ENCODE assay signal across 13 cellular contexts in genomic region chr17:67442787-67443624, GRCh38.
A peak's percentile ranks its signal among the peaks of the same experiment; 100 is the strongest.
DNase-seq lines count a peak whose midpoint lies in the region; ATAC-seq, FAIRE-seq and TF ChIP-seq lines count a peak whose summit lies in the region.
"Had no signal": no experiment of that assay in that cellular context is flagged by ENCODE, and none has a peak within 500 bp of the region (broad histone marks: within the 10 kb centered on the region; RNA-seq: fewer than 3 reads in every experiment).

No MANE protein-coding gene starts in this region.

- intact Hi-C loops in mucosa of descending colon (cut with DNase I, micrococcal nuclease) = no loop called here

- in situ Hi-C loops in HAP-1 (cut with MboI; ENCODE audit: low sequenced_read_pairs) = no loop called here

- no peaks in the 10 kb centered on the region for H3K9me3 ChIP-seq in HAP-1
- H3K9me3 ChIP-seq in RWPE2 (ENCODE audit: severe bottlenecking) = no peaks in the 10 kb centered on the region
- no peaks in the 10 kb centered on the region for H3K9me3 ChIP-seq in mucosa of descending colon

- FAIRE-seq in HTR-8/SVneo (lab: Jason Lieb, UNC) = no peak

- H3K4me3 ChIP-seq in HAP-1 (no peak overlapping the region), RWPE2 (ENCODE audit: severe bottlenecking) (no peak overlapping the region), fibroblast of mammary gland (ENCODE audit: control insufficient read depth, low read depth, low read length) (no peak overlapping the region), mucosa of descending colon (no peak overlapping the region)
- H3K4me3 ChIP-seq: dorsolateral prefrontal cortex had no signal

- peak overlapping the region; percentile 2 for H3K27ac ChIP-seq in RWPE2 (ENCODE audit: poor library complexity, severe bottlenecking)

- peak; percentile 72 to 80 for DNase-seq in HAP-1 (ENCODE audit: low spot score in 2 of 2)
- no peak for DNase-seq in RWPE2 (ENCODE audit: low spot score)
- DNase-seq in fibroblast of mammary gland (ENCODE audit: low read depth) = peak; percentile 37
- peak; percentile 73 for DNase-seq in retina
- DNase-seq in HTR-8/SVneo (ENCODE audit: insufficient read length, low spot score) = no peak
- DNase-seq in mucosa of descending colon = no peak
- no peak for DNase-seq in SK-N-DZ (ENCODE audit: low spot score)
- DNase-seq in SKM-1 (lab: John Stamatoyannopoulos, UW; ENCODE audit: unreplicated experiment) = no peak
- DNase-seq: activated CD8-positive, alpha-beta memory T cell treated with anti-CD3 and anti-CD28 coated beads, Interleukin-2, amount 50 U/mL, for 48 hours; DMS79 treated with DMSO at 0.1 percent for 48 hours; dorsolateral prefrontal cortex; NCI-H2107; SHP77 treated with DMSO at 0.1 percent for 48 hours had no signal

- H3K27me3 ChIP-seq in HAP-1 (ENCODE audit: low read depth) = no peaks in the 10 kb centered on the region
- H3K27me3 ChIP-seq in RWPE2 (ENCODE audit: insufficient read depth, poor library complexity, severe bottlenecking) = no peaks in the 10 kb centered on the region

- H3K4me1 ChIP-seq in HAP-1 = peaks cover 54% of the 10 kb centered on the region
- H3K4me1 ChIP-seq in RWPE2 (ENCODE audit: insufficient read depth, poor library complexity, severe bottlenecking) = peaks cover 26% of the 10 kb centered on the region
- H3K4me1 ChIP-seq in mucosa of descending colon (ENCODE audit: low read depth) = no peaks in the 10 kb centered on the region

- no peak for TF ChIP-seq CTCF in RWPE2 (IDR thresholded peaks at IDR 0.05; ENCODE audit: poor library complexity, severe bottlenecking)
- TF ChIP-seq CTCF in fibroblast of mammary gland (conservative IDR thresholded peaks at IDR 0.05; ENCODE audit: control insufficient read depth, insufficient read depth, low read depth, low read length) = no peak
- TF ChIP-seq CTCF in mucosa of descending colon (IDR thresholded peaks at IDR 0.05) = no peak

- no peaks in the 10 kb centered on the region for H3K36me3 ChIP-seq in HAP-1 (replicated peaks)
- 0 out of 2 replicates have a peak, but pooled peaks cover 6% of the 10 kb centered on the region for H3K36me3 ChIP-seq in RWPE2 (ENCODE audit: low read depth)
- H3K36me3 ChIP-seq in mucosa of descending colon (ENCODE audit: low read depth) = no peaks in the 10 kb centered on the region

- ATAC-seq in RWPE2 (ENCODE audit: low read depth) (no peak), mucosa of descending colon (no peak)

Comparison
In these comparisons a context has a peak if more than half of its experiments do, and no peak if none do; other contexts are left out.
1. DNase-seq: peak in HAP-1 (2 of 2), fibroblast of mammary gland (single experiment) and retina (single experiment); none in RWPE2 (single experiment), HTR-8/SVneo (single experiment), mucosa of descending colon (0 of 3), SK-N-DZ (single experiment) and SKM-1 (single experiment).